Comparison of ENCODE assay signal across 2 cellular contexts in the genomic region with DNA sequence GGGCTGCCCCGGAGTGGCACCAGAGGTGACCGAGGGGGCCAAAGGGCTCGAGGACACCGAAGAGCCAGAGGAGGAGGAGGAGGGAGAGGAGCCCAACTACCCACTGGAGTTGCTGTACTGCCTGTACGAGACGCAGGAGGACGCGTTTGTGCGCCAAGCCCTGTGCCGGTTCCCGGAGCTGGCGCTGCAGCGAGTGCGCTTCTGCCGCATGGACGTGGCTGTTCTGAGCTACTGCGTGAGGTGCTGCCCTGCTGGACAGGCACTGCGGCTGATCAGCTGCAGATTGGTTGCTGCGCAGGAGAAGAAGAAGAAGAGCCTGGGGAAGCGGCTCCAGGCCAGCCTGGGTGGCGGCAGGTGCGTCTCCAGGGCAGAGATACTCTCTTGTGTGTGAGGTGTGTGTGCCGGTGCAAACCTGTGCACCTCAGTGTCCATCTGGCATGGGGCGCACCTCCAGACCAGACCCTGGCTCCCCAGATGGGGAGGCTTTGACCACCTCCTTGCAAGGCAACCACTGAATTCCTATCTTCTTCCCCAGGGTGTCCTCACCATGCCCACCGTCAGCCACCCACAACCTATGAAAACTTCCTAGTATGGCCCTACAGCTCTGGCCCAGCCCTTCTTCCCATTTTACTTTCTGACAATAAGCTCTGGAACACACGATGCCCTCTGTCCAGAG.
TF ChIP-seq lines count a peak whose summit lies in the region.

No MANE protein-coding gene starts in this region.

TF ChIP-seq in A549, 52 proteins besides CTCF, POLR2A, EP300 and RAD21:
- TF ChIP-seq FOXS1 (CRISPR knock-in tag; IDR thresholded peaks at IDR 0.05) (no peak), NR3C1 (IDR thresholded peaks at IDR 0.05) (no peak), BHLHE40 (IDR thresholded peaks at IDR 0.05; ENCODE audit: low read depth, low read length) (no peak), ZNF302 (CRISPR knock-in tag; IDR thresholded peaks at IDR 0.05) (no peak), MYC (IDR thresholded peaks at IDR 0.05; ENCODE audit: borderline replicate concordance, low read length) (no peak), CHD4 (IDR thresholded peaks at IDR 0.05; ENCODE audit: borderline replicate concordance) (no peak), TFCP2L1 (CRISPR knock-in tag; IDR thresholded peaks at IDR 0.05) (no peak)
- TF ChIP-seq, protein P1, sequence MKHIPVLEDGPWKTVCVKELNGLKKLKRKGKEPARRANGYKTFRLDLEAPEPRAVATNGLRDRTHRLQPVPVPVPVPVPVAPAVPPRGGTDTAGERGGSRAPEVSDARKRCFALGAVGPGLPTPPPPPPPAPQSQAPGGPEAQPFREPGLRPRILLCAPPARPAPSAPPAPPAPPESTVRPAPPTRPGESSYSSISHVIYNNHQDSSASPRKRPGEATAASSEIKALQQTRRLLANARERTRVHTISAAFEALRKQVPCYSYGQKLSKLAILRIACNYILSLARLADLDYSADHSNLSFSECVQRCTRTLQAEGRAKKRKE (CRISPR knock-in tag; IDR thresholded peaks at IDR 0.05; ENCODE audit: low read depth) = no peak
- TF ChIP-seq, protein P2, sequence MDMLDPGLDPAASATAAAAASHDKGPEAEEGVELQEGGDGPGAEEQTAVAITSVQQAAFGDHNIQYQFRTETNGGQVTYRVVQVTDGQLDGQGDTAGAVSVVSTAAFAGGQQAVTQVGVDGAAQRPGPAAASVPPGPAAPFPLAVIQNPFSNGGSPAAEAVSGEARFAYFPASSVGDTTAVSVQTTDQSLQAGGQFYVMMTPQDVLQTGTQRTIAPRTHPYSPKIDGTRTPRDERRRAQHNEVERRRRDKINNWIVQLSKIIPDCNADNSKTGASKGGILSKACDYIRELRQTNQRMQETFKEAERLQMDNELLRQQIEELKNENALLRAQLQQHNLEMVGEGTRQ (IDR thresholded peaks at IDR 0.05) = no peak
- TF ChIP-seq, protein P3, sequence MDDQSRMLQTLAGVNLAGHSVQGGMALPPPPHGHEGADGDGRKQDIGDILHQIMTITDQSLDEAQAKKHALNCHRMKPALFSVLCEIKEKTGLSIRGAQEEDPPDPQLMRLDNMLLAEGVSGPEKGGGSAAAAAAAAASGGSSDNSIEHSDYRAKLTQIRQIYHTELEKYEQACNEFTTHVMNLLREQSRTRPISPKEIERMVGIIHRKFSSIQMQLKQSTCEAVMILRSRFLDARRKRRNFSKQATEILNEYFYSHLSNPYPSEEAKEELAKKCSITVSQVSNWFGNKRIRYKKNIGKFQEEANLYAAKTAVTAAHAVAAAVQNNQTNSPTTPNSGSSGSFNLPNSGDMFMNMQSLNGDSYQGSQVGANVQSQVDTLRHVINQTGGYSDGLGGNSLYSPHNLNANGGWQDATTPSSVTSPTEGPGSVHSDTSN (IDR thresholded peaks at IDR 0.05) = no peak
- TF ChIP-seq, protein P4, sequence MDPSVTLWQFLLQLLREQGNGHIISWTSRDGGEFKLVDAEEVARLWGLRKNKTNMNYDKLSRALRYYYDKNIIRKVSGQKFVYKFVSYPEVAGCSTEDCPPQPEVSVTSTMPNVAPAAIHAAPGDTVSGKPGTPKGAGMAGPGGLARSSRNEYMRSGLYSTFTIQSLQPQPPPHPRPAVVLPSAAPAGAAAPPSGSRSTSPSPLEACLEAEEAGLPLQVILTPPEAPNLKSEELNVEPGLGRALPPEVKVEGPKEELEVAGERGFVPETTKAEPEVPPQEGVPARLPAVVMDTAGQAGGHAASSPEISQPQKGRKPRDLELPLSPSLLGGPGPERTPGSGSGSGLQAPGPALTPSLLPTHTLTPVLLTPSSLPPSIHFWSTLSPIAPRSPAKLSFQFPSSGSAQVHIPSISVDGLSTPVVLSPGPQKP (IDR thresholded peaks at IDR 0.05; ENCODE audit: low read depth, low read length) = no peak
- TF ChIP-seq, protein P5, sequence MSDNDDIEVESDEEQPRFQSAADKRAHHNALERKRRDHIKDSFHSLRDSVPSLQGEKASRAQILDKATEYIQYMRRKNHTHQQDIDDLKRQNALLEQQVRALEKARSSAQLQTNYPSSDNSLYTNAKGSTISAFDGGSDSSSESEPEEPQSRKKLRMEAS (IDR thresholded peaks at IDR 0.05) = no peak

TF ChIP-seq in GM12891, 5 proteins besides CTCF, POLR2A, EP300 and RAD21:
- TF ChIP-seq POU2F2 (IDR thresholded peaks at IDR 0.05; ENCODE audit: low read depth, low read length) (no peak), PAX5 (IDR thresholded peaks at IDR 0.05; ENCODE audit: insufficient read depth, low read length, severe bottlenecking) (no peak), SPI1 (IDR thresholded peaks at IDR 0.05; ENCODE audit: low read depth, low read length) (no peak), TAF1 (IDR thresholded peaks at IDR 0.05; ENCODE audit: low read depth, low read length) (no peak), POLR2AphosphoS5 (IDR thresholded peaks at IDR 0.05; ENCODE audit: low read depth, low read length) (no peak)
TF ChIP-seq in GM12891: peak in this region for 0.
